ENCODE assay signal across 21 cellular contexts in genomic region chrX:132532097-132532496, GRCh38. TPM values are rescaled to one million over a fixed set of nuclear protein-coding genes. Genes with fewer than 3 reads are reported as not detected.
A peak's percentile ranks its signal among the peaks of the same experiment; 100 is the strongest.
DNase-seq lines count a peak whose midpoint lies in the region; ATAC-seq, FAIRE-seq and TF ChIP-seq lines count a peak whose summit lies in the region.
"Had no signal": no experiment of that assay in that cellular context is flagged by ENCODE, and none has a peak within 500 bp of the region (broad histone marks: within the 10 kb centered on the region; RNA-seq: fewer than 3 reads in every experiment).

No MANE protein-coding gene starts in this region.

- DNase-seq in GM12891 (ENCODE audit: insufficient read length, low spot score): no peak
- DNase-seq in MM.1S: peak; percentile 18
- no peak for DNase-seq in cerebellar cortex (ENCODE audit: low spot score)
- DNase-seq in OCI-M2 (lab: John Stamatoyannopoulos, UW; ENCODE audit: unreplicated experiment): no peak
- DNase-seq in substantia nigra (lab: John Stamatoyannopoulos, UW): no peak
- DNase-seq: ACHN; BE2C; C1 segment of cervical spinal cord; CD4-positive, CD25-positive, alpha-beta regulatory T cell; CD8-positive, alpha-beta memory T cell; COR-L47; DMS 273 treated with DMSO at 0.1 percent for 48 hours; DMS53; DND-41; EL; GM23248; HCEC 1CT; KBM-7 had no signal

- peak; percentile 23 for FAIRE-seq in GM12891 (lab: Jason Lieb, UNC)
- FAIRE-seq: A204.1, HTR-8/SVneo had no signal

- no peaks in the 10 kb centered on the region; the same call in 1 of the 2 replicates for H3K4me1 ChIP-seq in MM.1S (ENCODE audit: low read length)
- H3K4me1 ChIP-seq: BE2C had no signal

- no peak for TF ChIP-seq POLR2A in GM12891 (IDR thresholded peaks at IDR 0.05; ENCODE audit: low read depth, low read length)

- H4K20me1 ChIP-seq in MM.1S (ENCODE audit: insufficient read depth, low read length): no peaks in the 10 kb centered on the region

- no peaks in the 10 kb centered on the region for H3K36me3 ChIP-seq in MM.1S (replicated peaks; ENCODE audit: insufficient read depth, low read length)
- H3K36me3 ChIP-seq: BE2C had no signal

- no peaks in the 10 kb centered on the region for H3K27me3 ChIP-seq in MM.1S (replicated peaks; ENCODE audit: insufficient read depth, low read length)
- H3K27me3 ChIP-seq: BE2C had no signal

- peak; percentile 59 for ATAC-seq in GM19351 (IDR thresholded peaks at IDR 0.05; ENCODE audit: unreplicated experiment)

- no peak overlapping the region for H2AFZ ChIP-seq in MM.1S (ENCODE audit: low read length)
- H2AFZ ChIP-seq: GM23248 had no signal

- no peak overlapping the region for H3K9ac ChIP-seq in MM.1S (ENCODE audit: low read length)
- H3K9ac ChIP-seq: GM23248 had no signal

- no peak overlapping the region for H3K4me2 ChIP-seq in MM.1S (ENCODE audit: low read depth, low read length)

- no peaks in the 10 kb centered on the region for H3F3A ChIP-seq in MM.1S (ENCODE audit: insufficient read depth, low read length)

- no peaks in the 10 kb centered on the region for H3K9me2 ChIP-seq in MM.1S (replicated peaks; ENCODE audit: insufficient read depth, low read length)

- H3K27ac ChIP-seq in MM.1S (ENCODE audit: low read length) (no peak overlapping the region), substantia nigra (ENCODE audit: low read depth, low read length, poor library complexity, severe bottlenecking) (no peak overlapping the region)
- H3K27ac ChIP-seq: GM23248 had no signal

- TF ChIP-seq CTCF in MM.1S (IDR thresholded peaks at IDR 0.05; ENCODE audit: low read length): no peak

- no peak overlapping the region for H3K4me3 ChIP-seq in MM.1S (ENCODE audit: low read length)
- H3K4me3 ChIP-seq: GM23248 had no signal

- H3K9me3 ChIP-seq in MM.1S (replicated peaks; ENCODE audit: insufficient read depth, low read length): no peaks in the 10 kb centered on the region
- H3K9me3 ChIP-seq: BE2C had no signal

- no peaks in the 10 kb centered on the region for H3K79me2 ChIP-seq in MM.1S (ENCODE audit: low read length)

TF ChIP-seq in GM12891, 5 proteins besides CTCF, POLR2A, EP300 and RAD21:
- TF ChIP-seq POU2F2 (IDR thresholded peaks at IDR 0.05; ENCODE audit: low read depth, low read length): no peak

RNA-seq across cellular contexts. Expression of gene MBNL3, which starts 43.3 kb away (rescaled TPM):
- polyA plus RNA-seq in GM12891 (2012; ENCODE audit: low read depth, missing spikeins): 4.9 TPM
